ENCODE assay signal across 12 cellular contexts in the genomic region with DNA sequence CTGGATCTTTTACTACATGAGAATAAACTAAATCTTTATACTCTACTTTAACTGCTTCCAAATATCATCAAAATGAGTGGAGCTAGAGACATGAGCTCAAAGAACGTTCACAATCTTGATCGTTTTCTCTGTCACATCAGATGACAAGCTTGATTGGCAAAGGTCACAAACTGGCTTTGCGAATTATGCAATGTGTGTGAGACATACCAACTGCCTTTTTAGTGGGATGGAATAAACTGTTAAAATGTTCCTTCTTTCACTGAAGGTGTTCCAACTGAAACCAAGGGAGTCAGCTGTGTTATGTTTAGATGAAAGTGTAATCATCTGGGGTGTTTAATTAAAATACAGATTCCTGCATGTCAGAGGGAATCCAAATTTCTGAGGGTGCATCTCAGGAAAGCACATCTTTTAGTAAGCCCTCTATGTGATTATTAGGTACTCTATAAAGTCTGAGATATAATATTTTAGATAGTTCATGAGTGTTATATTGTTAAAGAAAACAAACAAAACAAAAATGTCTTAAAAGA. TPM values are rescaled to one million over a fixed set of nuclear protein-coding genes. Genes with fewer than 3 reads are reported as not detected.
"Had no signal": no experiment of that assay in that cellular context is flagged by ENCODE, and none has a peak within 500 bp of the region (broad histone marks: within the 10 kb centered on the region; RNA-seq: fewer than 3 reads in every experiment).

No MANE protein-coding gene starts in this region.

- H3K27me3 ChIP-seq: dorsolateral prefrontal cortex, gastrocnemius medialis, tibial artery had no signal

- H3K9me3 ChIP-seq: gastrocnemius medialis, tibial artery had no signal

- ATAC-seq: activated CD4-positive, CD25-positive, alpha-beta regulatory T cell treated with anti-CD3 and anti-CD28 coated beads, Interleukin-2, amount 50 U/mL, for 24 hours; activated naive CD4-positive, alpha-beta T cell treated with anti-CD3 and anti-CD28 coated beads, Interleukin-2, amount 50 U/mL, for 72 hours; activated T-cell treated with anti-CD3 and anti-CD28 coated beads, Interleukin-2, amount 50 U/mL, for 4 hours; gastrocnemius medialis; natural killer cell; right cardiac atrium; stimulated activated effector memory CD8-positive, alpha-beta T cell treated with anti-CD3 and anti-CD28 coated beads, Interleukin-12 subunit alpha, Interleukin-12 subunit beta, amount 100 ng/mL, for 72 hours had no signal

- DNase-seq: activated CD4-positive, alpha-beta T cell treated with anti-CD3 and anti-CD28 coated beads, Interleukin-2, amount 50 U/mL, for 48 hours; activated effector memory CD4-positive, alpha-beta T cell treated with anti-CD3 and anti-CD28 coated beads, Interleukin-2, amount 50 U/mL, for 16 hours; activated T-cell treated with anti-CD3 and anti-CD28 coated beads, Interleukin-2, amount 50 U/mL, for 4 hours; amniotic stem cell; dorsolateral prefrontal cortex; gastrocnemius medialis; natural killer cell; right cardiac atrium; tibial artery had no signal

- H3K36me3 ChIP-seq: gastrocnemius medialis, tibial artery had no signal

- H3K4me3 ChIP-seq: dorsolateral prefrontal cortex, gastrocnemius medialis, tibial artery had no signal

- H3K27ac ChIP-seq: tibial artery had no signal

RNA-seq across cellular contexts. Expression of a gene that starts 21.9 kb away (rescaled TPM):
- total RNA-seq: activated naive CD4-positive, alpha-beta T cell treated with anti-CD3 and anti-CD28 coated beads, Interleukin-2, amount 50 U/mL, for 72 hours; natural killer cell had no signal
